In genomic region chr19:9785367-9786331, GRCh38 we compare ENCODE assay signal across 8 cellular contexts. TPM values are rescaled to one million over a fixed set of nuclear protein-coding genes. Genes with fewer than 3 reads are reported as not detected.
A peak's percentile ranks its signal among the peaks of the same experiment; 100 is the strongest.
DNase-seq lines count a peak whose midpoint lies in the region; ATAC-seq lines count a peak whose summit lies in the region.

No MANE protein-coding gene starts in this region.

- DNase-seq in COLO829 (ENCODE audit: low spot score) (peak; percentile 87), HuH-7.5 (ENCODE audit: low spot score) (peak; percentile 86), OCI-M2 (lab: John Stamatoyannopoulos, UW; ENCODE audit: unreplicated experiment) (peak; percentile 52)
- DNase-seq in activated T-cell treated with anti-CD3 and anti-CD28 coated beads, Interleukin-2, amount 50 U/mL, for 48 hours: peak; percentile 97
- peak; percentile 92 to 96 for DNase-seq in stimulated activated CD8-positive, alpha-beta memory T cell treated with anti-CD3 and anti-CD28 coated beads, Interleukin-7, amount 100 ng/mL, for 1 hour (ENCODE audit: low read depth in 2 of 2)

- H3K36me3 ChIP-seq in muscle layer of colon (ENCODE audit: insufficient read depth, low read length): no peaks in the 10 kb centered on the region

- peak overlapping the region; percentile 25 for H3K9ac ChIP-seq in muscle layer of colon (ENCODE audit: low read length)

- H3K4me3 ChIP-seq in muscle layer of colon (ENCODE audit: low read depth in 1 of 2, low read length in 2 of 2): peak overlapping the region; percentile 72 to 93

- no peaks in the 10 kb centered on the region for H3K4me1 ChIP-seq in muscle layer of colon (ENCODE audit: insufficient read depth, low read length)

- H3K9me3 ChIP-seq in muscle layer of colon (ENCODE audit: low read length): no peaks in the 10 kb centered on the region

- H3K27ac ChIP-seq in muscle layer of colon (ENCODE audit: low read depth, low read length): peak overlapping the region; percentile 100

- peak; percentile 65 for ATAC-seq in GM21390 (IDR thresholded peaks at IDR 0.05; ENCODE audit: unreplicated experiment)
- peak; percentile 93 for ATAC-seq in esophagus mucosa

- no peaks in the 10 kb centered on the region for H3K27me3 ChIP-seq in muscle layer of colon (ENCODE audit: control insufficient read depth in 1 of 2, insufficient read depth in 2 of 2, low read length in 2 of 2)

RNA-seq across cellular contexts. Expression of gene ZNF846, which starts 17.1 kb away (rescaled TPM):
- total RNA-seq in esophagus mucosa: 13.0 TPM

RNA-seq across cellular contexts. Expression of gene FBXL12, which starts 33.2 kb away (rescaled TPM):
- total RNA-seq in esophagus mucosa: 13.2 TPM

RNA-seq across cellular contexts. Expression of gene UBL5, which starts 42.1 kb away (rescaled TPM):
- total RNA-seq in esophagus mucosa: 297 TPM

RNA-seq across cellular contexts. Expression of gene PIN1, which starts 49.5 kb away (rescaled TPM):
- total RNA-seq in esophagus mucosa: 54.4 TPM

Comparison
In these comparisons a context has a peak if more than half of its experiments do, and no peak if none do; other contexts are left out.
1. Peak in every context shown above with its lines: DNase-seq, ATAC-seq, H3K4me3 ChIP-seq and H3K27ac ChIP-seq.